11 cellular contexts compared by ENCODE assay signal in the genomic region with DNA sequence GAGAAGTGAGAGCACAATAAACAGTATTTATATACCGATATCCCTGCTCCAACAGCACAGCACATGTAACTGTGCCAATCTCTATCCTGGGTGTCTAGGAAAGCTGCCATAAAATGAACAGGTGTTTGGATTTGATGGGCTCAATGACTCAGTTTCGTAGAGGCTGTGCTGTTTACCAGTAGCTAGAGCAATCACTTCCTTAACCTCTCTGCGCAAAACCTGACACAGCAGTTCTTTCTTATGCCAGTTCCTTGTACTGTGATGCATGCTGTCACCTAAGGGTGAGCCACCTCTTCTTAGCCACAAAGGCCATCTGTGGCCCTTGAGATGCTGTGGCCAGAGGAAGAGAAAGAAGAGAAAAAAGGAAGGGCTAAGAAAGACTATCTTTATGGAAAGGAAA. TPM values are rescaled to one million over a fixed set of nuclear protein-coding genes. Genes with fewer than 3 reads are reported as not detected.
DNase-seq lines count a peak whose midpoint lies in the region; ATAC-seq and TF ChIP-seq lines count a peak whose summit lies in the region.
"Had no signal": no experiment of that assay in that cellular context is flagged by ENCODE, and none has a peak within 500 bp of the region (broad histone marks: within the 10 kb centered on the region; RNA-seq: fewer than 3 reads in every experiment).

No MANE protein-coding gene starts in this region.

- no peaks in the 10 kb centered on the region for H3K9me3 Mint-ChIP-seq in activated CD8-positive, alpha-beta memory T cell treated with anti-CD3 and anti-CD28 coated beads, Interleukin-2, amount 10 ng/mL, durations not matched to agents 7 days and 5 days (ENCODE audit: low read depth)
- H3K9me3 Mint-ChIP-seq in CD8-positive, alpha-beta T cell, result peaks cover 5% of the 10 kb centered on the region
- peaks cover 0 to 9% (median 2%) of the 10 kb centered on the region in 9 donors for H3K9me3 Mint-ChIP-seq in naive thymus-derived CD8-positive, alpha-beta T cell
- H3K9me3 Mint-ChIP-seq: immature natural killer cell had no signal

- H3K27me3 ChIP-seq in SJCRH30, result no peaks in the 10 kb centered on the region
- H3K27me3 ChIP-seq in skeletal muscle tissue (ENCODE audit: control insufficient read depth in 3 of 3, insufficient read depth in 3 of 3, low read length in 3 of 3), result no peaks in the 10 kb centered on the region
- H3K27me3 ChIP-seq in CD8-positive, alpha-beta T cell (ENCODE audit: insufficient read depth, low read length), result no peaks in the 10 kb centered on the region

- H3K36me3 ChIP-seq in SJCRH30, result peaks cover 31% of the 10 kb centered on the region
- peaks cover 5 to 22% (median 21%) of the 10 kb centered on the region in 3 donors for H3K36me3 ChIP-seq in skeletal muscle tissue (ENCODE audit: control insufficient read depth in 3 of 3, insufficient read depth in 3 of 3, low read length in 3 of 3)
- H3K36me3 ChIP-seq in CD8-positive, alpha-beta T cell (ENCODE audit: insufficient read depth, low read length), result peaks cover 11% of the 10 kb centered on the region

- H3K4me1 Mint-ChIP-seq in activated CD8-positive, alpha-beta memory T cell treated with anti-CD3 and anti-CD28 coated beads, Interleukin-2, amount 10 ng/mL, durations not matched to agents 7 days and 5 days, result peaks cover 8% of the 10 kb centered on the region
- H3K4me1 Mint-ChIP-seq in CD8-positive, alpha-beta T cell (ENCODE audit: low read depth), result peaks cover 11% of the 10 kb centered on the region
- peaks cover 0 to 14% (median 4%) of the 10 kb centered on the region in 4 donors for H3K4me1 Mint-ChIP-seq in naive thymus-derived CD8-positive, alpha-beta T cell

- POLR2A ChIA-PET in CD8-positive, alpha-beta T cell (lab: Charles Lee), result no interaction called here
- POLR2A ChIA-PET in naive thymus-derived CD8-positive, alpha-beta T cell (lab: Charles Lee), result no interaction called here

- no peaks in the 10 kb centered on the region; the same call in 1 of the 2 replicates for H3K4me1 ChIP-seq in SJCRH30
- peaks cover 14 to 29% (median 24%) of the 10 kb centered on the region in 3 donors for H3K4me1 ChIP-seq in skeletal muscle tissue (ENCODE audit: control insufficient read depth in 3 of 3, insufficient read depth in 3 of 3, low read length in 3 of 3)
- no peaks in the 10 kb centered on the region for H3K4me1 ChIP-seq in CD8-positive, alpha-beta T cell (ENCODE audit: insufficient read depth, low read length)

- intact Hi-C loops in CD8-positive, alpha-beta T cell (cut with DNase I, micrococcal nuclease), result no loop called here

- ATAC-seq in activated CD8-positive, alpha-beta memory T cell treated with anti-CD3 and anti-CD28 coated beads, Interleukin-2, amount 10 ng/mL, durations not matched to agents 7 days and 5 days, result no peak
- ATAC-seq in HG03095 (IDR thresholded peaks at IDR 0.05; ENCODE audit: unreplicated experiment) (peak; percentile 62), HG03460 (IDR thresholded peaks at IDR 0.05; ENCODE audit: unreplicated experiment) (no peak)
- ATAC-seq in CD8-positive, alpha-beta T cell, result no peak
- ATAC-seq in naive thymus-derived CD8-positive, alpha-beta T cell, result no peak

- peak overlapping the region in 1 of 3 donors; percentile 4 for H3K9ac ChIP-seq in skeletal muscle tissue (ENCODE audit: low read depth in 1 of 3, low read length in 3 of 3)

- H3K4me3 ChIP-seq in SJCRH30 (no peak overlapping the region), skeletal muscle tissue (ENCODE audit: low read length in 3 of 3) (no peak overlapping the region)
- no peak overlapping the region for H3K4me3 ChIP-seq in CD8-positive, alpha-beta T cell (ENCODE audit: low read depth, low read length)
- H3K4me3 ChIP-seq: PC-9 had no signal

- no peaks in the 10 kb centered on the region for H3K27me3 Mint-ChIP-seq in activated CD8-positive, alpha-beta memory T cell treated with anti-CD3 and anti-CD28 coated beads, Interleukin-2, amount 10 ng/mL, durations not matched to agents 7 days and 5 days
- no peaks in the 10 kb centered on the region for H3K27me3 Mint-ChIP-seq in CD8-positive, alpha-beta T cell (ENCODE audit: low read depth)
- H3K27me3 Mint-ChIP-seq in naive thymus-derived CD8-positive, alpha-beta T cell, result no peaks in the 10 kb centered on the region

- peak overlapping the region; percentile 4 for H3K27ac Mint-ChIP-seq in activated CD8-positive, alpha-beta memory T cell treated with anti-CD3 and anti-CD28 coated beads, Interleukin-2, amount 10 ng/mL, durations not matched to agents 7 days and 5 days
- H3K27ac Mint-ChIP-seq in CD8-positive, alpha-beta T cell, result no peak overlapping the region
- peak overlapping the region in 2 of 10 donors; percentile 30 to 60 for H3K27ac Mint-ChIP-seq in naive thymus-derived CD8-positive, alpha-beta T cell

- no peaks in the 10 kb centered on the region for H3K9me3 ChIP-seq in SJCRH30 (replicated peaks)
- no peaks in the 10 kb centered on the region for H3K9me3 ChIP-seq in skeletal muscle tissue (ENCODE audit: control insufficient read depth in 3 of 3, low read length in 3 of 3)
- H3K9me3 ChIP-seq in CD8-positive, alpha-beta T cell (ENCODE audit: low read length), result no peaks in the 10 kb centered on the region

- no peak for TF ChIP-seq CTCF in CD8-positive, alpha-beta T cell (IDR thresholded peaks at IDR 0.05)

- H3K27ac ChIP-seq in SJCRH30 (no peak overlapping the region), skeletal muscle tissue (ENCODE audit: low read depth, low read length) (peak overlapping the region; percentile 86)
- no peak overlapping the region for H3K27ac ChIP-seq in CD8-positive, alpha-beta T cell (ENCODE audit: low read depth, low read length)
- H3K27ac ChIP-seq: PC-9 had no signal

- peaks cover 41% of the 10 kb centered on the region for H3K36me3 Mint-ChIP-seq in activated CD8-positive, alpha-beta memory T cell treated with anti-CD3 and anti-CD28 coated beads, Interleukin-2, amount 10 ng/mL, durations not matched to agents 7 days and 5 days
- H3K36me3 Mint-ChIP-seq in CD8-positive, alpha-beta T cell, result peaks cover 77% of the 10 kb centered on the region
- peaks cover 36 to 75% (median 55%) of the 10 kb centered on the region in 3 donors for H3K36me3 Mint-ChIP-seq in naive thymus-derived CD8-positive, alpha-beta T cell

- H3K4me3 Mint-ChIP-seq in activated CD8-positive, alpha-beta memory T cell treated with anti-CD3 and anti-CD28 coated beads, Interleukin-2, amount 10 ng/mL, durations not matched to agents 7 days and 5 days, result no peak overlapping the region
- H3K4me3 Mint-ChIP-seq in CD8-positive, alpha-beta T cell, result no peak overlapping the region
- no peak overlapping the region for H3K4me3 Mint-ChIP-seq in naive thymus-derived CD8-positive, alpha-beta T cell

- CTCF ChIA-PET in activated CD8-positive, alpha-beta memory T cell treated with anti-CD3 and anti-CD28 coated beads, Interleukin-2, amount 10 ng/mL, durations not matched to agents 7 days and 5 days (lab: Charles Lee), result no interaction called here
- CTCF ChIA-PET in CD8-positive, alpha-beta T cell (lab: Charles Lee), result no interaction called here

- no peak for DNase-seq in activated CD8-positive, alpha-beta memory T cell treated with anti-CD3 and anti-CD28 coated beads, Interleukin-2, amount 10 ng/mL, durations not matched to agents 7 days and 5 days
- no peak for DNase-seq in activated CD8-positive, alpha-beta memory T cell treated with anti-CD3 and anti-CD28 coated beads, Interleukin-2, amount 50 U/mL, for 48 hours
- DNase-seq in SJCRH30, result peak; percentile 8 to 44
- no peak for DNase-seq in CD8-positive, alpha-beta T cell
- no peak for DNase-seq in naive thymus-derived CD8-positive, alpha-beta T cell
- DNase-seq: effector memory CD4-positive, alpha-beta T cell; immature natural killer cell; PC-9 had no signal

RNA-seq across cellular contexts. Expression of a gene that starts 59.3 kb away (rescaled TPM):
- total RNA-seq in activated CD8-positive, alpha-beta memory T cell treated with anti-CD3 and anti-CD28 coated beads, Interleukin-2, amount 10 ng/mL, durations not matched to agents 7 days and 5 days, result 10 to 100 TPM; 15.2 to 17.8 TPM
- 21.5 and 27.6 TPM in 2 replicates for total RNA-seq in SJCRH30 (2014; rRNA removed; shearing (Covaris generic))
- total RNA-seq in skeletal muscle tissue, result 40.2 TPM
- total RNA-seq in CD8-positive, alpha-beta T cell, result 10 to 100 TPM; 14.2 to 18.6 TPM
- total RNA-seq in naive thymus-derived CD8-positive, alpha-beta T cell, result 10 to 100 TPM; 33.4 to 37.2 TPM
- 1 to 10 TPM; 5.1 to 8.7 (median 6.6) TPM for polyA plus RNA-seq in naive thymus-derived CD8-positive, alpha-beta T cell

Comparison
In these comparisons a context has a peak if more than half of its experiments do, and no peak if none do; other contexts are left out.
1. DNase-seq: peak in SJCRH30 (2 of 2); none in activated CD8-positive, alpha-beta memory T cell treated with anti-CD3 and anti-CD28 coated beads, Interleukin-2, amount 10 ng/mL, durations not matched to agents 7 days and 5 days (single experiment), activated CD8-positive, alpha-beta memory T cell treated with anti-CD3 and anti-CD28 coated beads, Interleukin-2, amount 50 U/mL, for 48 hours (single experiment), CD8-positive, alpha-beta T cell (0 of 7) and naive thymus-derived CD8-positive, alpha-beta T cell (0 of 10).